In the genomic region with DNA sequence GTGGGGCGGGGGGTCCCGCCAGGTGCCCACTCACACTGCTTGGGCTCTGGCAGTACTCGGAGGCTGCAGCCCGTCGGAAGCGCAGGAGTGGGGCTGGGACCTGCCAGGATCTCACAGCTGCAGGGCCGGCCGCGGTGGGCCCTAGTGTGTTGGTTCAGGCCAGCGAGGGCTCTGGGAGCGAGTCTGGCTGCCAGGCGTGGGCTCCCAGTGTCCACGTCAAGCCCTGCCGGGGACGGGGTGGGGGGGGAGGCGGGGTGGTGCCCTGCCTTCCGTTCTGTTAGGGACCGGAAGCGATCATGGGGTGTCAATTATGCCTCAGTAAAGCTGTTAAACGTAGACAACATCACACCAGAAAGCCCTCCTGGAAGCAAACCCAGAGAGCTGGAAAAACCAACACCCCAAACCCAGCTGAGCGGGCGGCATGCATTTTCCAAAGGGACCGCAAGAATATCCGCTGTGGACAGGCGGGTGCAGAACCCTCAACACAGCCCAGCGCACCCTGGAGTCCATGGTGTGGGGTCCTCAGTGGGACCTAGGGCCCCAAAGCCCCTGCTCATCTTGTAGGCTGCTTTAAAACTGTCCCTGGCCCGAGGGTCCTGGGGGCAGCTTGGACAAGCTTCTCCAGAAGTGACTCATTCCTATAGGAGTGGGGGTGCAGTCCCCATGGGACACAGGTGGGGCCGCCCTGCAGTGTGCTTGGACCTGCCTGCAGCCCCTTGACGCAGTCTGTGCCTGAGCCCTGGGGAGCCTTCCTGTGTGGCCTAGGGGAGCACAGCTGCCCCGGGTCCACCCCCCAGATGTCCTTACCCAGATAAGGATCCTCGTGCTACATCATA, we compare ENCODE assay signal across 11 cellular contexts. TPM values are rescaled to one million over a fixed set of nuclear protein-coding genes. Genes with fewer than 3 reads are reported as not detected.
A peak's percentile ranks its signal among the peaks of the same experiment; 100 is the strongest.
DNase-seq lines count a peak whose midpoint lies in the region; ATAC-seq and TF ChIP-seq lines count a peak whose summit lies in the region.
"Had no signal": no experiment of that assay in that cellular context is flagged by ENCODE, and none has a peak within 500 bp of the region (broad histone marks: within the 10 kb centered on the region; RNA-seq: fewer than 3 reads in every experiment).

No MANE protein-coding gene starts in this region.

- CTCF ChIA-PET in A673 (lab: Charles Lee): interaction anchor here (0.6 to 0.7 kb wide), 2 partner anchors 43 to 164 kb away, joined by 3 read pairs; no protein-coding TSS in a partner anchor

- BruUV-seq in A673 (replicated peaks; lab: Mats Ljungman, UMichigan): no TSS peak

- H3K4me3 Mint-ChIP-seq in activated T-helper 1 cell treated with anti-CD3 and anti-CD28 coated beads, Interleukin-12 subunit alpha, Interleukin-12 subunit beta, Interleukin-2, Interleukin-4 antibody, amounts not matched to agents 30 ng/mL and 10 ng/mL and 1 ng/mL, durations not matched to agents 14 hours and 24 hours and 36 hours: peak overlapping the region; percentile 56

- H3K9me3 Mint-ChIP-seq in activated T-helper 1 cell treated with anti-CD3 and anti-CD28 coated beads, Interleukin-12 subunit alpha, Interleukin-12 subunit beta, Interleukin-2, Interleukin-4 antibody, amounts not matched to agents 30 ng/mL and 10 ng/mL and 1 ng/mL, durations not matched to agents 14 hours and 24 hours and 36 hours: no peaks in the 10 kb centered on the region

- DNase-seq in A673 (ENCODE audit: low spot score): peak; percentile 70
- DNase-seq in DND-41: peak; percentile 47
- no peak for DNase-seq in activated T-helper 1 cell treated with anti-CD3 and anti-CD28 coated beads, Interleukin-12 subunit alpha, Interleukin-12 subunit beta, Interleukin-2, Interleukin-4 antibody, amounts not matched to agents 30 ng/mL and 10 ng/mL and 1 ng/mL, durations not matched to agents 14 hours and 24 hours and 36 hours (ENCODE audit: low spot score)
- peak in 2 of 3 donors; percentile 27 to 57 for DNase-seq in mucosa of descending colon
- DNase-seq in DMS153 treated with DMSO at 0.1 percent for 48 hours (lab: John Stamatoyannopoulos, UW; ENCODE audit: unreplicated experiment): no peak
- DNase-seq in CD1c-positive myeloid dendritic cell (ENCODE audit: extremely low spot score): no peak
- DNase-seq in NK-92 (lab: John Stamatoyannopoulos, UW; ENCODE audit: unreplicated experiment): no peak
- DNase-seq: DMS153, esophagus squamous epithelium, NCI-H1436 had no signal

- H3K36me3 Mint-ChIP-seq in activated T-helper 1 cell treated with anti-CD3 and anti-CD28 coated beads, Interleukin-12 subunit alpha, Interleukin-12 subunit beta, Interleukin-2, Interleukin-4 antibody, amounts not matched to agents 30 ng/mL and 10 ng/mL and 1 ng/mL, durations not matched to agents 14 hours and 24 hours and 36 hours (ENCODE audit: low read depth): peaks cover 9% of the 10 kb centered on the region

- H3K4me3 ChIP-seq in A673 (ENCODE audit: low read depth, low read length, poor library complexity, severe bottlenecking) (peak overlapping the region; percentile 90), DND-41 (ENCODE audit: low read depth in 1 of 2, low read length in 2 of 2) (peak overlapping the region; percentile 52 to 98; a peak in 3 of 4 replicates), mucosa of descending colon (no peak overlapping the region)

- H3K4me2 ChIP-seq in DND-41 (ENCODE audit: insufficient read depth, low read length): peak overlapping the region; percentile 85

- H3K9me3 ChIP-seq in A673 (ENCODE audit: low read depth, low read length, poor library complexity, severe bottlenecking): no peaks in the 10 kb centered on the region
- H3K9me3 ChIP-seq in DND-41 (ENCODE audit: insufficient read depth, low read length, severe bottlenecking): no peaks in the 10 kb centered on the region
- no peaks in the 10 kb centered on the region for H3K9me3 ChIP-seq in mucosa of descending colon
- H3K9me3 ChIP-seq: esophagus squamous epithelium had no signal

- H3K27me3 Mint-ChIP-seq in activated T-helper 1 cell treated with anti-CD3 and anti-CD28 coated beads, Interleukin-12 subunit alpha, Interleukin-12 subunit beta, Interleukin-2, Interleukin-4 antibody, amounts not matched to agents 30 ng/mL and 10 ng/mL and 1 ng/mL, durations not matched to agents 14 hours and 24 hours and 36 hours (ENCODE audit: insufficient read depth): peaks cover 10% of the 10 kb centered on the region

- ATAC-seq in DND-41 (ENCODE audit: insufficient read depth, low read depth) (no peak), mucosa of descending colon (no peak), GM21737 (IDR thresholded peaks at IDR 0.05; ENCODE audit: unreplicated experiment) (no peak)

- POLR2A ChIA-PET in A673 (lab: Charles Lee; ENCODE audit: low non-redundant PET): no interaction called here

- no peak for TF ChIP-seq CTCF in A673 (conservative IDR thresholded peaks at IDR 0.05; ENCODE audit: low read depth, low read length)
- TF ChIP-seq CTCF in DND-41 (IDR thresholded peaks at IDR 0.05; ENCODE audit: borderline replicate concordance, extremely low read depth, low read length, poor library complexity, severe bottlenecking): no peak
- no peak for TF ChIP-seq CTCF in mucosa of descending colon (IDR thresholded peaks at IDR 0.05)

- H3K4me1 ChIP-seq in A673 (ENCODE audit: insufficient read depth, low read length, poor library complexity, severe bottlenecking) (peaks cover 53% of the 10 kb centered on the region), DND-41 (ENCODE audit: insufficient read depth, low read length) (peaks cover 78% of the 10 kb centered on the region), mucosa of descending colon (ENCODE audit: low read depth) (peaks cover 15% of the 10 kb centered on the region)

- H3K9ac ChIP-seq in DND-41 (ENCODE audit: low read depth, low read length): peak overlapping the region; percentile 88

- peaks cover 29% of the 10 kb centered on the region for H4K20me1 ChIP-seq in DND-41 (ENCODE audit: insufficient read depth, low read length)

- peak overlapping the region; percentile 74; the same call in 1 of the 2 replicates for H2AFZ ChIP-seq in DND-41 (ENCODE audit: low read depth, low read length)

- intact Hi-C loops in A673 (cut with micrococcal nuclease; ENCODE audit: unreplicated experiment): loop anchor here (1.0 to 10.0 kb wide), 5 partner anchors 145 to 412 kb away; no protein-coding TSS in a partner anchor
- intact Hi-C loops in activated T-helper 1 cell treated with anti-CD3 and anti-CD28 coated beads, Interleukin-12 subunit alpha, Interleukin-12 subunit beta, Interleukin-2, Interleukin-4 antibody, amounts not matched to agents 30 ng/mL and 10 ng/mL and 1 ng/mL, durations not matched to agents 14 hours and 24 hours and 36 hours (cut with micrococcal nuclease): loop anchor here (2.0 to 10.0 kb wide), 10 partner anchors 88 to 1525 kb away; a partner anchor contains a TSS
- intact Hi-C loops in mucosa of descending colon (cut with DNase I, micrococcal nuclease): no loop called here

- H3K27me3 ChIP-seq in A673 (replicated peaks; ENCODE audit: insufficient read depth, low read depth, low read length, poor library complexity) (no peaks in the 10 kb centered on the region), DND-41 (ENCODE audit: insufficient read depth, low read length, poor library complexity) (no peaks in the 10 kb centered on the region)
- H3K27me3 ChIP-seq: esophagus squamous epithelium had no signal

- no peaks in the 10 kb centered on the region for H3K36me3 ChIP-seq in A673 (ENCODE audit: insufficient read depth, low read length, poor library complexity, severe bottlenecking)
- peaks cover 27% of the 10 kb centered on the region for H3K36me3 ChIP-seq in DND-41 (ENCODE audit: insufficient read depth, low read length)
- H3K36me3 ChIP-seq in mucosa of descending colon (ENCODE audit: low read depth): no peaks in the 10 kb centered on the region

- H3K27ac Mint-ChIP-seq in activated T-helper 1 cell treated with anti-CD3 and anti-CD28 coated beads, Interleukin-12 subunit alpha, Interleukin-12 subunit beta, Interleukin-2, Interleukin-4 antibody, amounts not matched to agents 30 ng/mL and 10 ng/mL and 1 ng/mL, durations not matched to agents 14 hours and 24 hours and 36 hours: no peak overlapping the region

- H3K27ac ChIP-seq in A673 (ENCODE audit: low read depth, low read length, poor library complexity, severe bottlenecking) (peak overlapping the region; percentile 82), DND-41 (ENCODE audit: low read length) (peak overlapping the region; percentile 81)

- peaks cover 20% of the 10 kb centered on the region for H3K4me1 Mint-ChIP-seq in activated T-helper 1 cell treated with anti-CD3 and anti-CD28 coated beads, Interleukin-12 subunit alpha, Interleukin-12 subunit beta, Interleukin-2, Interleukin-4 antibody, amounts not matched to agents 30 ng/mL and 10 ng/mL and 1 ng/mL, durations not matched to agents 14 hours and 24 hours and 36 hours (ENCODE audit: low read depth)

- peaks cover 36% of the 10 kb centered on the region for H3K79me2 ChIP-seq in DND-41 (ENCODE audit: insufficient read depth, low read length)

RNA-seq across cellular contexts. Expression of a gene that starts 1.3 kb away (rescaled TPM):
- total RNA-seq in A673 (2021): 56.7 and 63.3 TPM in 2 replicates
- 21.6 and 22.3 TPM in 2 replicates for total RNA-seq in activated T-helper 1 cell treated with anti-CD3 and anti-CD28 coated beads, Interleukin-12 subunit alpha, Interleukin-12 subunit beta, Interleukin-2, Interleukin-4 antibody, amounts not matched to agents 30 ng/mL and 10 ng/mL and 1 ng/mL, durations not matched to agents 14 hours and 24 hours and 36 hours
- 10 to 100 TPM; 30.8 to 39.6 (median 32.2) TPM for total RNA-seq in mucosa of descending colon

Comparison
In these comparisons a context has a peak if more than half of its experiments do, and no peak if none do; other contexts are left out.
1. DNase-seq: peak in A673 (single experiment), DND-41 (single experiment) and mucosa of descending colon (2 of 3); none in activated T-helper 1 cell treated with anti-CD3 and anti-CD28 coated beads, Interleukin-12 subunit alpha, Interleukin-12 subunit beta, Interleukin-2, Interleukin-4 antibody, amounts not matched to agents 30 ng/mL and 10 ng/mL and 1 ng/mL, durations not matched to agents 14 hours and 24 hours and 36 hours (single experiment), DMS153 treated with DMSO at 0.1 percent for 48 hours (single experiment), CD1c-positive myeloid dendritic cell (single experiment) and NK-92 (single experiment).
2. intact Hi-C loops: an anchor here in A673 (1.0 to 10.0 kb wide) and activated T-helper 1 cell treated with anti-CD3 and anti-CD28 coated beads, Interleukin-12 subunit alpha, Interleukin-12 subunit beta, Interleukin-2, Interleukin-4 antibody, amounts not matched to agents 30 ng/mL and 10 ng/mL and 1 ng/mL, durations not matched to agents 14 hours and 24 hours and 36 hours (2.0 to 10.0 kb wide); none called in mucosa of descending colon.